Comparison of ENCODE assay signal across 8 cellular contexts in genomic region chr5:62236593-62236992, GRCh38.
A peak's percentile ranks its signal among the peaks of the same experiment; 100 is the strongest.
DNase-seq lines count a peak whose midpoint lies in the region; ATAC-seq and TF ChIP-seq lines count a peak whose summit lies in the region.
"Not testable (repeated sequence)": the region's sequence is repeated elsewhere in the genome, so short reads cannot be mapped to it uniquely, and the experiment has no call there.

No MANE protein-coding gene starts in this region.

- peaks cover 63% of the 10 kb centered on the region for H3K4me1 Mint-ChIP-seq in activated CD8-positive, alpha-beta memory T cell treated with anti-CD3 and anti-CD28 coated beads, Interleukin-2, amount 10 ng/mL, durations not matched to agents 7 days and 5 days
- peaks cover 45% of the 10 kb centered on the region for H3K4me1 Mint-ChIP-seq in stimulated activated naive CD8-positive, alpha-beta T cell treated with anti-CD3 and anti-CD28 coated beads, Interleukin-15, amount 100 ng/mL, for 72 hours

- H3K36me3 Mint-ChIP-seq in activated CD8-positive, alpha-beta memory T cell treated with anti-CD3 and anti-CD28 coated beads, Interleukin-2, amount 10 ng/mL, durations not matched to agents 7 days and 5 days: not testable (repeated sequence)

- not testable (repeated sequence) for H3K9me3 Mint-ChIP-seq in activated CD8-positive, alpha-beta memory T cell treated with anti-CD3 and anti-CD28 coated beads, Interleukin-2, amount 10 ng/mL, durations not matched to agents 7 days and 5 days (ENCODE audit: low read depth); stimulated activated naive CD8-positive, alpha-beta T cell treated with anti-CD3 and anti-CD28 coated beads, Interleukin-15, amount 100 ng/mL, for 72 hours

- H3K27ac ChIP-seq in coronary artery: peak overlapping the region in 1 of 2 donors; percentile 76

- peak; percentile 73 for DNase-seq in LHCN-M2 (ENCODE audit: low read depth)
- peak; percentile 69 for DNase-seq in activated CD8-positive, alpha-beta memory T cell treated with anti-CD3 and anti-CD28 coated beads, Interleukin-2, amount 10 ng/mL, durations not matched to agents 7 days and 5 days
- DNase-seq in coronary artery (ENCODE audit: low spot score): not testable (repeated sequence)
- DNase-seq in stimulated activated CD4-positive, alpha-beta T cell treated with anti-CD3 and anti-CD28 coated beads, Interleukin-12 subunit alpha, Interleukin-12 subunit beta, amount 100 ng/mL, for 48 hours (ENCODE audit: low read depth in 2 of 3, low spot score in 1 of 3): peak in 2 of 3 donors; percentile 37 to 47
- DNase-seq in stimulated activated naive CD8-positive, alpha-beta T cell treated with anti-CD3 and anti-CD28 coated beads, Interleukin-15, amount 100 ng/mL, for 72 hours: peak in 1 of 2 donors; percentile 43

- peak; percentile 79 for ATAC-seq in GM18867 (IDR thresholded peaks at IDR 0.05; ENCODE audit: unreplicated experiment)
- ATAC-seq in GM21526 (IDR thresholded peaks at IDR 0.05; ENCODE audit: low FRiP score, unreplicated experiment): peak; percentile 59
- peak; percentile 67 for ATAC-seq in HG02852 (IDR thresholded peaks at IDR 0.05; ENCODE audit: unreplicated experiment)
- peak; percentile 70 for ATAC-seq in activated CD8-positive, alpha-beta memory T cell treated with anti-CD3 and anti-CD28 coated beads, Interleukin-2, amount 10 ng/mL, durations not matched to agents 7 days and 5 days
- ATAC-seq in stimulated activated naive CD8-positive, alpha-beta T cell treated with anti-CD3 and anti-CD28 coated beads, Interleukin-15, amount 100 ng/mL, for 72 hours: peak; percentile 87

- not testable (repeated sequence) for TF ChIP-seq CTCF in coronary artery (IDR thresholded peaks at IDR 0.05)

- CTCF ChIA-PET in activated CD8-positive, alpha-beta memory T cell treated with anti-CD3 and anti-CD28 coated beads, Interleukin-2, amount 10 ng/mL, durations not matched to agents 7 days and 5 days (lab: Charles Lee): not testable (repeated sequence)

- H3K27ac Mint-ChIP-seq in activated CD8-positive, alpha-beta memory T cell treated with anti-CD3 and anti-CD28 coated beads, Interleukin-2, amount 10 ng/mL, durations not matched to agents 7 days and 5 days: peak overlapping the region; percentile 76
- peak overlapping the region in 1 of 2 donors; percentile 83 for H3K27ac Mint-ChIP-seq in stimulated activated naive CD8-positive, alpha-beta T cell treated with anti-CD3 and anti-CD28 coated beads, Interleukin-15, amount 100 ng/mL, for 72 hours

- peak overlapping the region; percentile 39 for H3K4me3 ChIP-seq in coronary artery

- H3K4me3 Mint-ChIP-seq in activated CD8-positive, alpha-beta memory T cell treated with anti-CD3 and anti-CD28 coated beads, Interleukin-2, amount 10 ng/mL, durations not matched to agents 7 days and 5 days; stimulated activated naive CD8-positive, alpha-beta T cell treated with anti-CD3 and anti-CD28 coated beads, Interleukin-15, amount 100 ng/mL, for 72 hours: not testable (repeated sequence)

- not testable (repeated sequence) for H3K27me3 Mint-ChIP-seq in activated CD8-positive, alpha-beta memory T cell treated with anti-CD3 and anti-CD28 coated beads, Interleukin-2, amount 10 ng/mL, durations not matched to agents 7 days and 5 days; stimulated activated naive CD8-positive, alpha-beta T cell treated with anti-CD3 and anti-CD28 coated beads, Interleukin-15, amount 100 ng/mL, for 72 hours
